ENCODE assay signal across 11 cellular contexts in genomic region chr9:136899196-136899595, GRCh38. TPM values are rescaled to one million over a fixed set of nuclear protein-coding genes. Genes with fewer than 3 reads are reported as not detected.
DNase-seq lines count a peak whose midpoint lies in the region; ATAC-seq, FAIRE-seq and TF ChIP-seq lines count a peak whose summit lies in the region.
"Had no signal": no experiment of that assay in that cellular context is flagged by ENCODE, and none has a peak within 500 bp of the region (broad histone marks: within the 10 kb centered on the region; RNA-seq: fewer than 3 reads in every experiment).

No MANE protein-coding gene starts in this region.

- no peaks in the 10 kb centered on the region for H3K27me3 Mint-ChIP-seq in activated naive CD4-positive, alpha-beta T cell treated with anti-CD3 and anti-CD28 coated beads, Interleukin-2, amount 10 ng/mL, durations not matched to agents 7 days and 5 days
- H3K27me3 Mint-ChIP-seq in activated CD4-positive, alpha-beta memory T cell treated with anti-CD3 and anti-CD28 coated beads for 36 hours: no peaks in the 10 kb centered on the region

- peaks cover 45% of the 10 kb centered on the region for H3K4me1 Mint-ChIP-seq in activated naive CD4-positive, alpha-beta T cell treated with anti-CD3 and anti-CD28 coated beads, Interleukin-2, amount 10 ng/mL, durations not matched to agents 7 days and 5 days
- H3K4me1 Mint-ChIP-seq in activated CD4-positive, alpha-beta memory T cell treated with anti-CD3 and anti-CD28 coated beads for 36 hours (ENCODE audit: low read depth): peaks cover 58% of the 10 kb centered on the region

- WGBS in transverse colon (ENCODE audit: low coverage in 1 of 2), 2 donors: 39 to 43% methylated on average over 5 to 9 of the region's 9 CpGs

- in situ Hi-C loops in transverse colon (cut with MboI; ENCODE audit: low pct_ligation_motif_present in 1 of 4, low pct_unique_long_range_greater_than_20kb in 1 of 4, low sequenced_read_pairs in 3 of 4): no loop called here

- no peak for DNase-seq in activated naive CD4-positive, alpha-beta T cell treated with anti-CD3 and anti-CD28 coated beads, Interleukin-2, amount 10 ng/mL, durations not matched to agents 7 days and 5 days
- DNase-seq in activated naive CD4-positive, alpha-beta T cell treated with Interleukin-2 at 50 U/mL for 16 hours: no peak
- no peak for DNase-seq in activated CD4-positive, alpha-beta memory T cell treated with anti-CD3 and anti-CD28 coated beads for 36 hours
- peak; percentile 70 for DNase-seq in transverse colon
- no peak for DNase-seq in HTR-8/SVneo (ENCODE audit: insufficient read length, low spot score)
- no peak for DNase-seq in left ventricle myocardium inferior
- DNase-seq in dedifferentiated amniotic fluid mesenchymal stem cell (ENCODE audit: extremely low spot score): no peak
- DNase-seq: activated T-cell treated with anti-CD3 and anti-CD28 coated beads, Interleukin-2, amount 50 U/mL, for 4 hours; islet precursor cell; NCI-H2029 had no signal

- H3K9me3 Mint-ChIP-seq in activated naive CD4-positive, alpha-beta T cell treated with anti-CD3 and anti-CD28 coated beads, Interleukin-2, amount 10 ng/mL, durations not matched to agents 7 days and 5 days: no peaks in the 10 kb centered on the region
- no peaks in the 10 kb centered on the region for H3K9me3 Mint-ChIP-seq in activated CD4-positive, alpha-beta memory T cell treated with anti-CD3 and anti-CD28 coated beads for 36 hours
- H3K9me3 Mint-ChIP-seq: activated T-cell treated with anti-CD3 and anti-CD28 coated beads, Interleukin-2, amount 50 U/mL, for 4 hours had no signal

- peaks cover 32 to 62% (median 46%) of the 10 kb centered on the region in 4 donors for H3K4me1 ChIP-seq in transverse colon
- peaks cover 40% of the 10 kb centered on the region for H3K4me1 ChIP-seq in left ventricle myocardium inferior

- no peaks in the 10 kb centered on the region for H3K27me3 ChIP-seq in transverse colon
- no peaks in the 10 kb centered on the region for H3K27me3 ChIP-seq in left ventricle myocardium inferior (ENCODE audit: low read depth)

- ATAC-seq in HG02623 (IDR thresholded peaks at IDR 0.05; ENCODE audit: unreplicated experiment): peak; percentile 43
- ATAC-seq: activated T-cell treated with anti-CD3 and anti-CD28 coated beads, Interleukin-2, amount 50 U/mL, for 4 hours had no signal

- CTCF ChIA-PET in activated naive CD4-positive, alpha-beta T cell treated with anti-CD3 and anti-CD28 coated beads, Interleukin-2, amount 10 ng/mL, durations not matched to agents 7 days and 5 days (lab: Charles Lee): no interaction called here
- CTCF ChIA-PET in activated CD4-positive, alpha-beta memory T cell treated with anti-CD3 and anti-CD28 coated beads for 36 hours (lab: Charles Lee): interaction anchor here (1.0 kb wide), 1 partner anchor 57 kb away, joined by 3 read pairs; the partner anchor contains the start of gene AJM1

- peak overlapping the region; percentile 68 for H3K27ac Mint-ChIP-seq in activated naive CD4-positive, alpha-beta T cell treated with anti-CD3 and anti-CD28 coated beads, Interleukin-2, amount 10 ng/mL, durations not matched to agents 7 days and 5 days
- peak overlapping the region; percentile 2 for H3K27ac Mint-ChIP-seq in activated CD4-positive, alpha-beta memory T cell treated with anti-CD3 and anti-CD28 coated beads for 36 hours

- H3K36me3 Mint-ChIP-seq in activated naive CD4-positive, alpha-beta T cell treated with anti-CD3 and anti-CD28 coated beads, Interleukin-2, amount 10 ng/mL, durations not matched to agents 7 days and 5 days: peaks cover 42% of the 10 kb centered on the region
- H3K36me3 Mint-ChIP-seq in activated CD4-positive, alpha-beta memory T cell treated with anti-CD3 and anti-CD28 coated beads for 36 hours: peaks cover 36% of the 10 kb centered on the region

- intact Hi-C loops in activated CD4-positive, alpha-beta memory T cell treated with anti-CD3 and anti-CD28 coated beads for 36 hours (cut with micrococcal nuclease): no loop called here
- intact Hi-C loops in transverse colon (cut with DNase I; ENCODE audit: low total_unique reads) (no loop called here), left ventricle myocardium inferior (cut with micrococcal nuclease) (no loop called here)

- no peaks in the 10 kb centered on the region for H3K36me3 ChIP-seq in transverse colon
- peaks cover 36% of the 10 kb centered on the region for H3K36me3 ChIP-seq in left ventricle myocardium inferior

- no peak for FAIRE-seq in HTR-8/SVneo (lab: Jason Lieb, UNC)

- POLR2A ChIA-PET in activated CD4-positive, alpha-beta memory T cell treated with anti-CD3 and anti-CD28 coated beads for 36 hours (lab: Charles Lee): no interaction called here

- no peak overlapping the region for H3K4me3 Mint-ChIP-seq in activated naive CD4-positive, alpha-beta T cell treated with anti-CD3 and anti-CD28 coated beads, Interleukin-2, amount 10 ng/mL, durations not matched to agents 7 days and 5 days
- H3K4me3 Mint-ChIP-seq in activated CD4-positive, alpha-beta memory T cell treated with anti-CD3 and anti-CD28 coated beads for 36 hours: no peak overlapping the region
- H3K4me3 Mint-ChIP-seq: activated T-cell treated with anti-CD3 and anti-CD28 coated beads, Interleukin-2, amount 50 U/mL, for 4 hours had no signal

- peak in 1 of 5 experiments; percentile 6 for TF ChIP-seq CTCF in transverse colon (IDR thresholded peaks at IDR 0.05)
- TF ChIP-seq CTCF in left ventricle myocardium inferior (IDR thresholded peaks at IDR 0.05; ENCODE audit: borderline replicate concordance): no peak

- H3K27ac ChIP-seq in transverse colon (peak overlapping the region; percentile 54 to 93 (median 90)), left ventricle myocardium inferior (replicated peaks) (no peak overlapping the region)

- H3K4me3 ChIP-seq in transverse colon (no peak overlapping the region), left ventricle myocardium inferior (no peak overlapping the region)

- H3K9me3 ChIP-seq in transverse colon (no peaks in the 10 kb centered on the region), left ventricle myocardium inferior (replicated peaks) (no peaks in the 10 kb centered on the region)

- TF ChIP-seq EP300 in transverse colon (IDR thresholded peaks at IDR 0.05; ENCODE audit: low read depth): no peak

- no peak for TF ChIP-seq POLR2A in transverse colon (IDR thresholded peaks at IDR 0.05)

RNA-seq across cellular contexts. Expression of gene TRAF2, which starts 12.9 kb away (rescaled TPM):
- total RNA-seq in activated CD4-positive, alpha-beta memory T cell treated with anti-CD3 and anti-CD28 coated beads for 36 hours: 10 to 100 TPM; 40.0 to 41.4 TPM
- total RNA-seq in transverse colon (10 to 100 TPM; 12.5 to 60.6 (median 13.8) TPM), left ventricle myocardium inferior (10.0 TPM)

RNA-seq across cellular contexts. Expression of gene EDF1, which starts 33.1 kb away (rescaled TPM):
- total RNA-seq in activated CD4-positive, alpha-beta memory T cell treated with anti-CD3 and anti-CD28 coated beads for 36 hours: 100 to 1,000 TPM; 302 to 311 TPM
- total RNA-seq in transverse colon: 100 to 1,000 TPM; 353 to 618 (median 555) TPM
- total RNA-seq in left ventricle myocardium inferior: 318 TPM

RNA-seq across cellular contexts. Expression of gene FBXW5, which starts 45.3 kb away (rescaled TPM):
- 10 to 100 TPM; 66.8 to 69.4 TPM for total RNA-seq in activated CD4-positive, alpha-beta memory T cell treated with anti-CD3 and anti-CD28 coated beads for 36 hours
- total RNA-seq in transverse colon (100 to 1,000 TPM; 294 to 820 (median 446) TPM), left ventricle myocardium inferior (157 TPM)

RNA-seq across cellular contexts. Expression of gene C8G, which starts 45.8 kb away (rescaled TPM):
- total RNA-seq in activated CD4-positive, alpha-beta memory T cell treated with anti-CD3 and anti-CD28 coated beads for 36 hours: under 1 TPM; 0.90 to 0.94 TPM
- total RNA-seq in transverse colon (1 to 10 TPM in 3 of 4 donors, not detected in 1; 4.3 to 7.9 (median 6.4) TPM), left ventricle myocardium inferior (3.6 TPM)

RNA-seq across cellular contexts. Expression of gene MAMDC4, which starts 47.0 kb away (rescaled TPM):
- 10 to 100 TPM; 13.0 to 14.3 TPM for total RNA-seq in activated CD4-positive, alpha-beta memory T cell treated with anti-CD3 and anti-CD28 coated beads for 36 hours
- total RNA-seq in transverse colon (10 to 100 TPM; 11.4 to 52.5 (median 23.2) TPM), left ventricle myocardium inferior (13.4 TPM)
